Comparison of ENCODE assay signal across 11 cellular contexts in genomic region chr6:7311171-7311570, GRCh38. TPM values are rescaled to one million over a fixed set of nuclear protein-coding genes. Genes with fewer than 3 reads are reported as not detected.
DNase-seq lines count a peak whose midpoint lies in the region; ATAC-seq and TF ChIP-seq lines count a peak whose summit lies in the region.
"Had no signal": no experiment of that assay in that cellular context is flagged by ENCODE, and none has a peak within 500 bp of the region (broad histone marks: within the 10 kb centered on the region; RNA-seq: fewer than 3 reads in every experiment).

No MANE protein-coding gene starts in this region.

- DNase-seq in AG10803 (ENCODE audit: low read depth): peak; percentile 9
- no peak for DNase-seq in activated naive CD8-positive, alpha-beta T cell treated with anti-CD3 and anti-CD28 coated beads for 36 hours
- DNase-seq in kidney epithelial cell (ENCODE audit: low read depth): no peak
- no peak for DNase-seq in DMS53 treated with DMSO at 0.1 percent for 48 hours (lab: John Stamatoyannopoulos, UW; ENCODE audit: unreplicated experiment)
- no peak for DNase-seq in COLO829 (ENCODE audit: low spot score)
- DNase-seq: activated CD4-positive, alpha-beta T cell treated with anti-CD3 and anti-CD28 coated beads for 4 hours; NCI-H748 treated with DMSO at 0.1 percent for 48 hours had no signal

- CTCF ChIA-PET in HEK293 (lab: Yijun Ruan, JAX): interaction anchor here (0.6 to 1.7 kb wide), 3 partner anchors 35 to 78 kb away, joined by 3 to 6 read pairs (median 4); partner anchors contain the start of genes CAGE1 and RIOK1

- H3K4me3 ChIP-seq in AG10803 (ENCODE audit: low read length): peak overlapping the region; percentile 99
- H3K4me3 ChIP-seq in HEK293 (ENCODE audit: low read depth, low read length): peak overlapping the region; percentile 1; the same call in 1 of the 2 replicates
- H3K4me3 ChIP-seq in kidney epithelial cell (ENCODE audit: low read depth, low read length): peak overlapping the region; percentile 4

- no peaks in the 10 kb centered on the region for H3K9me3 ChIP-seq in HEK293 (ENCODE audit: control insufficient read depth, insufficient read depth, low read depth, low read length)

- TF ChIP-seq CTCF in AG10803 (conservative IDR thresholded peaks at IDR 0.05; ENCODE audit: low read length): no peak
- no peak for TF ChIP-seq CTCF in HEK293 (tag by site-specific recombination; IDR thresholded peaks at IDR 0.05)
- no peak for TF ChIP-seq CTCF in kidney epithelial cell (IDR thresholded peaks at IDR 0.05; ENCODE audit: insufficient read depth, low read length, poor library complexity, severe bottlenecking)

- H3K36me3 ChIP-seq in HEK293 (ENCODE audit: control insufficient read depth in 2 of 2, insufficient read depth in 1 of 2, low read length in 2 of 2) (peaks cover 37 to 38% of the 10 kb centered on the region in 2 experiments), kidney epithelial cell (ENCODE audit: control insufficient read depth, insufficient read depth, low read length) (no peaks in the 10 kb centered on the region)

- no peak overlapping the region for H3K27ac ChIP-seq in HEK293 (ENCODE audit: extremely low read depth, low read depth, low read length)

- peaks cover 8% of the 10 kb centered on the region for H3K9me3 Mint-ChIP-seq in activated naive CD8-positive, alpha-beta T cell treated with anti-CD3 and anti-CD28 coated beads for 36 hours

- H3K27ac Mint-ChIP-seq in activated naive CD8-positive, alpha-beta T cell treated with anti-CD3 and anti-CD28 coated beads for 36 hours: no peak overlapping the region

- H3K27me3 ChIP-seq in kidney epithelial cell (ENCODE audit: control insufficient read depth, insufficient read depth, low read length): no peaks in the 10 kb centered on the region

- POLR2A ChIA-PET in HEK293 (lab: Yijun Ruan, JAX): interaction anchor here (0.9 kb wide), 1 partner anchor 19 kb away, joined by 3 read pairs; no protein-coding TSS in a partner anchor

- peak overlapping the region; percentile 67 for H3K4me3 Mint-ChIP-seq in activated naive CD8-positive, alpha-beta T cell treated with anti-CD3 and anti-CD28 coated beads for 36 hours

- ATAC-seq in GM18870 (IDR thresholded peaks at IDR 0.05; ENCODE audit: unreplicated experiment) (no peak), HG03108 (IDR thresholded peaks at IDR 0.05; ENCODE audit: unreplicated experiment) (no peak)
- ATAC-seq: esophagus mucosa had no signal

- peaks cover 5% of the 10 kb centered on the region; the same call in 1 of the 2 replicates for H3K4me1 ChIP-seq in HEK293 (ENCODE audit: control insufficient read depth, insufficient read depth, low read length)

- H3K36me3 Mint-ChIP-seq in activated naive CD8-positive, alpha-beta T cell treated with anti-CD3 and anti-CD28 coated beads for 36 hours: peaks cover 44% of the 10 kb centered on the region

- peaks cover 42% of the 10 kb centered on the region for H3K4me1 Mint-ChIP-seq in activated naive CD8-positive, alpha-beta T cell treated with anti-CD3 and anti-CD28 coated beads for 36 hours

- H3K27me3 Mint-ChIP-seq in activated naive CD8-positive, alpha-beta T cell treated with anti-CD3 and anti-CD28 coated beads for 36 hours: peaks cover 3% of the 10 kb centered on the region

TF ChIP-seq in HEK293, 187 proteins besides CTCF, POLR2A, EP300 and RAD21:
- no peak for TF ChIP-seq PRDM4 (tag by site-specific recombination; IDR thresholded peaks at IDR 0.05)

RNA-seq across cellular contexts. Expression of gene SSR1, which starts 1.8 kb away (rescaled TPM):
- total RNA-seq in activated naive CD8-positive, alpha-beta T cell treated with anti-CD3 and anti-CD28 coated beads for 36 hours: 100 to 1,000 TPM; 132 to 139 TPM
- 105 and 115 TPM in 2 replicates for total RNA-seq in kidney epithelial cell

Comparison
In these comparisons a context has a peak if more than half of its experiments do, and no peak if none do; other contexts are left out.
1. H3K4me3 ChIP-seq: peak in every context shown above with its lines; median percentile 99 in AG10803; 4 in kidney epithelial cell; 1 in HEK293.